1 cellular context compared by ENCODE assay signal in genomic region chr21:46399129-46399528, GRCh38.
TF ChIP-seq lines count a peak whose summit lies in the region.

No MANE protein-coding gene starts in this region.

TF ChIP-seq in GM23338, 12 proteins besides CTCF, POLR2A, EP300 and RAD21 (continued from another document):
- TF ChIP-seq ZNF462 (CRISPR knock-in tag; IDR thresholded peaks at IDR 0.05): no peak
- no peak for TF ChIP-seq ETS1 (IDR thresholded peaks at IDR 0.05)
- no peak for TF ChIP-seq ZNF114 (CRISPR knock-in tag; IDR thresholded peaks at IDR 0.05)
- no peak for TF ChIP-seq CREB1 (CRISPR knock-in tag; IDR thresholded peaks at IDR 0.05; ENCODE audit: low read depth)
